ENCODE assay signal across 14 cellular contexts in the genomic region with DNA sequence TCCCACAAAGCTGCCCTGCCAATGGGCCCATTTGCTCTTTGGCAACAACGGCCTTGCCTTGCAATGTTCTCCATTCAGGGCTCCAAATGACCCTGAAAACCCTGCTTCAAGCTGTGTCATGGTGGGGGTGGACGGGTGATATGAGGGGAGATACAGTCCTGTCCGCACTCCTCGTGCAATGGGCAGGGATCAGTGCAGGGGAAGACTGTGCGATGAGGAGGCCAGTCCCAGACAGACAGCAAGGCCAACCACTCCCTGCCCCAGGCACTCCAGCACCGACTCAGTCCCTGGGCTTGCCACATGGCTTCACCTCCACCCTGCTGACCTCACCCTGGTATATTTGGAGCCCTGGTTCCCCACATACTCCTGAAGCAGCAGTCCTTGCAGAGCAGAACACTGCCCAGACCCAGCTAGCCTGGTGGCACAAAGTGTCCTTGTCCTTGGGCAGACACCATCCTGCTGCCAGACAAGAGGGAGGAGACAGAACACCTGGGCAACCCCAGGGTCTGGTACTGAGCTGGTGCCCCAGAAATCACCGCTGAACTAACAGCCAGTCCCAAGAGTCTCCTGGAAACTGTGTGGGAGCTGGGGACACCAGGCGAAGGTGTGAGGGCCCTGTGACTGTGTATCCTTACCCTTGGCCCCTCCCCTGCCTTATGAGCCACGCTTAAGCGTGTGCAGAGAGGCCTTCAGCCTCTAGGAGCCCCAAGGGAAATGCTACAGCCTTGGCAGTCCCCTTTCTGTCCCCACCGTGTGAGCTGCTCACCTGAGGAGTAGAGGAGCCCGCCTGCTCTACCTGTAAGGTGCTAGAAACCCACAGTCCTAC. TPM values are rescaled to one million over a fixed set of nuclear protein-coding genes. Genes with fewer than 3 reads are reported as not detected.
DNase-seq lines count a peak whose midpoint lies in the region; ATAC-seq, FAIRE-seq and TF ChIP-seq lines count a peak whose summit lies in the region.
"Had no signal": no experiment of that assay in that cellular context is flagged by ENCODE, and none has a peak within 500 bp of the region (broad histone marks: within the 10 kb centered on the region; RNA-seq: fewer than 3 reads in every experiment).

No MANE protein-coding gene starts in this region.

- H3K27me3 ChIP-seq in CD4-positive, CD25-positive, alpha-beta regulatory T cell (ENCODE audit: control insufficient read depth, insufficient read depth, low read length), result no peaks in the 10 kb centered on the region
- no peaks in the 10 kb centered on the region for H3K27me3 ChIP-seq in neural progenitor cell
- H3K27me3 ChIP-seq: gastroesophageal sphincter, upper lobe of right lung had no signal

- peaks cover 44% of the 10 kb centered on the region for H3K4me1 ChIP-seq in CD4-positive, CD25-positive, alpha-beta regulatory T cell (ENCODE audit: control insufficient read depth, insufficient read depth, low read length, poor library complexity, severe bottlenecking)
- H3K4me1 ChIP-seq in HEK293 (ENCODE audit: control insufficient read depth, insufficient read depth, low read length) (peaks cover 3% of the 10 kb centered on the region), neural progenitor cell (peaks cover 18% of the 10 kb centered on the region)

- POLR2A ChIA-PET in HEK293 (lab: Yijun Ruan, JAX), result interaction anchor here (0.8 to 1.1 kb wide), 3 partner anchors 8 to 12 kb away, joined by 3 to 4 read pairs (median 3); a partner anchor contains a TSS

- H3K4me3 Mint-ChIP-seq in CD4-positive, CD25-positive, alpha-beta regulatory T cell, result peak overlapping the region in 3 of 4 donors; percentile 43 to 70 (median 59)
- no peak overlapping the region for H3K4me3 Mint-ChIP-seq in central memory CD8-positive, alpha-beta T cell
- H3K4me3 Mint-ChIP-seq in neural progenitor cell, result no peak overlapping the region

- peaks cover 16% of the 10 kb centered on the region for H3F3A ChIP-seq in neural progenitor cell (ENCODE audit: low read depth)

- H3K36me3 ChIP-seq in CD4-positive, CD25-positive, alpha-beta regulatory T cell (ENCODE audit: control insufficient read depth, insufficient read depth, low read length), result peaks cover 34% of the 10 kb centered on the region
- H3K36me3 ChIP-seq in HEK293 (ENCODE audit: control insufficient read depth in 2 of 2, insufficient read depth in 1 of 2, low read length in 2 of 2) (peaks cover 0 to 28% of the 10 kb centered on the region in 2 experiments; a peak in 1 of 3 replicates), neural progenitor cell (no peaks in the 10 kb centered on the region)

- H3K79me2 ChIP-seq in neural progenitor cell (ENCODE audit: low read depth), result peaks cover 68% of the 10 kb centered on the region

- H3K27ac Mint-ChIP-seq in CD4-positive, CD25-positive, alpha-beta regulatory T cell, result peak overlapping the region; percentile 69 to 86 (median 71)
- peak overlapping the region; percentile 79 for H3K27ac Mint-ChIP-seq in central memory CD8-positive, alpha-beta T cell (ENCODE audit: low read depth)
- H3K27ac Mint-ChIP-seq in neural progenitor cell, result peak overlapping the region; percentile 57

- DNase-seq in CD4-positive, CD25-positive, alpha-beta regulatory T cell, result no peak
- no peak for DNase-seq in central memory CD8-positive, alpha-beta T cell (ENCODE audit: low spot score in 2 of 2)
- DNase-seq in neural progenitor cell (ENCODE audit: low spot score) (no peak), HTR-8/SVneo (ENCODE audit: insufficient read length, low spot score) (no peak)
- DNase-seq in activated CD4-positive, CD25-positive, alpha-beta regulatory T cell (lab: John Stamatoyannopoulos, UW), result no peak
- DNase-seq: DMS 273 treated with DMSO at 0.1 percent for 48 hours; NCI-H187; RPMI8226; stimulated activated CD4-positive, alpha-beta T cell treated with anti-CD3 and anti-CD28 coated beads, Interleukin-4, amount 100 ng/mL, for 24 hours; upper lobe of right lung had no signal

- H3K4me1 Mint-ChIP-seq in CD4-positive, CD25-positive, alpha-beta regulatory T cell, result peaks cover 5 to 71% (median 48%) of the 10 kb centered on the region in 4 donors
- H3K4me1 Mint-ChIP-seq in central memory CD8-positive, alpha-beta T cell, result peaks cover 52% of the 10 kb centered on the region
- H3K4me1 Mint-ChIP-seq in neural progenitor cell, result peaks cover 27% of the 10 kb centered on the region

- TF ChIP-seq CTCF in HEK293 (tag by site-specific recombination; IDR thresholded peaks at IDR 0.05) (no peak), neural progenitor cell (IDR thresholded peaks at IDR 0.05) (no peak)

- H3K27me3 Mint-ChIP-seq in CD4-positive, CD25-positive, alpha-beta regulatory T cell, result peaks cover 4% of the 10 kb centered on the region
- no peaks in the 10 kb centered on the region for H3K27me3 Mint-ChIP-seq in central memory CD8-positive, alpha-beta T cell
- peaks cover 4% of the 10 kb centered on the region for H3K27me3 Mint-ChIP-seq in neural progenitor cell (ENCODE audit: insufficient read depth, low read depth)

- CTCF ChIA-PET in HEK293 (lab: Yijun Ruan, JAX), result interaction anchor here (0.7 kb wide), 1 partner anchor 250 kb away, joined by 3 read pairs; no protein-coding TSS in a partner anchor

- peaks cover 0 to 2% (median 0%) of the 10 kb centered on the region in 7 donors for H3K9me3 Mint-ChIP-seq in CD4-positive, CD25-positive, alpha-beta regulatory T cell
- no peaks in the 10 kb centered on the region for H3K9me3 Mint-ChIP-seq in central memory CD8-positive, alpha-beta T cell
- no peaks in the 10 kb centered on the region for H3K9me3 Mint-ChIP-seq in neural progenitor cell

- peak overlapping the region; percentile 16 for H3K27ac ChIP-seq in CD4-positive, CD25-positive, alpha-beta regulatory T cell (ENCODE audit: insufficient read depth, low read length, poor library complexity, severe bottlenecking)
- H3K27ac ChIP-seq in HEK293 (ENCODE audit: extremely low read depth, low read depth, low read length) (no peak overlapping the region), neural progenitor cell (no peak overlapping the region)
- H3K27ac ChIP-seq: upper lobe of right lung had no signal

- H3K4me3 ChIP-seq in CD4-positive, CD25-positive, alpha-beta regulatory T cell (ENCODE audit: low read depth, low read length), result no peak overlapping the region
- H3K4me3 ChIP-seq in HEK293 (ENCODE audit: low read depth, low read length), result no peak overlapping the region
- H3K4me3 ChIP-seq in neural progenitor cell, result no peak overlapping the region
- H3K4me3 ChIP-seq: gastroesophageal sphincter, upper lobe of right lung had no signal

- peaks cover 85% of the 10 kb centered on the region for H4K20me1 ChIP-seq in neural progenitor cell (ENCODE audit: low read depth)

- peak overlapping the region; percentile 27 for H3K9ac ChIP-seq in neural progenitor cell

- no peak for FAIRE-seq in HTR-8/SVneo (lab: Jason Lieb, UNC)

- ATAC-seq in CD4-positive, CD25-positive, alpha-beta regulatory T cell (ENCODE audit: low read depth in 2 of 2), result no peak
- no peak for ATAC-seq in central memory CD8-positive, alpha-beta T cell (replicated peaks; ENCODE audit: extremely low read depth, poor library complexity, severe bottlenecking)
- ATAC-seq in GM19324 (IDR thresholded peaks at IDR 0.05; ENCODE audit: low FRiP score, unreplicated experiment) (no peak), HG02623 (IDR thresholded peaks at IDR 0.05; ENCODE audit: unreplicated experiment) (no peak)
- ATAC-seq: upper lobe of right lung had no signal

- H3K36me3 Mint-ChIP-seq in CD4-positive, CD25-positive, alpha-beta regulatory T cell, result peaks cover 9% of the 10 kb centered on the region
- peaks cover 48% of the 10 kb centered on the region for H3K36me3 Mint-ChIP-seq in central memory CD8-positive, alpha-beta T cell (ENCODE audit: insufficient read depth)
- peaks cover 4% of the 10 kb centered on the region for H3K36me3 Mint-ChIP-seq in neural progenitor cell

- no peak overlapping the region for H2AFZ ChIP-seq in neural progenitor cell (replicated peaks)

- H3K9me3 ChIP-seq in CD4-positive, CD25-positive, alpha-beta regulatory T cell (ENCODE audit: control insufficient read depth in 2 of 2, low read length in 2 of 2), result no peaks in the 10 kb centered on the region
- H3K9me3 ChIP-seq in HEK293 (ENCODE audit: control insufficient read depth, insufficient read depth, low read depth, low read length), result no peaks in the 10 kb centered on the region
- H3K9me3 ChIP-seq in neural progenitor cell (ENCODE audit: low read depth), result no peaks in the 10 kb centered on the region
- H3K9me3 ChIP-seq: gastroesophageal sphincter, upper lobe of right lung had no signal

- no peak overlapping the region for H3K4me2 ChIP-seq in neural progenitor cell

TF ChIP-seq in HEK293, 187 proteins besides CTCF, POLR2A, EP300 and RAD21:
- no peak for TF ChIP-seq ZNF302 (tag by site-specific recombination; IDR thresholded peaks at IDR 0.05; ENCODE audit: low read depth)
- TF ChIP-seq, protein P1, sequence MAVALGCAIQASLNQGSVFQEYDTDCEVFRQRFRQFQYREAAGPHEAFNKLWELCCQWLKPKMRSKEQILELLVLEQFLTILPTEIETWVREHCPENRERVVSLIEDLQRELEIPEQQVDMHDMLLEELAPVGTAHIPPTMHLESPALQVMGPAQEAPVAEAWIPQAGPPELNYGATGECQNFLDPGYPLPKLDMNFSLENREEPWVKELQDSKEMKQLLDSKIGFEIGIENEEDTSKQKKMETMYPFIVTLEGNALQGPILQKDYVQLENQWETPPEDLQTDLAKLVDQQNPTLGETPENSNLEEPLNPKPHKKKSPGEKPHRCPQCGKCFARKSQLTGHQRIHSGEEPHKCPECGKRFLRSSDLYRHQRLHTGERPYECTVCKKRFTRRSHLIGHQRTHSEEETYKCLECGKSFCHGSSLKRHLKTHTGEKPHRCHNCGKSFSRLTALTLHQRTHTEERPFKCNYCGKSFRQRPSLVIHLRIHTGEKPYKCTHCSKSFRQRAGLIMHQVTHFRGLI (tag by site-specific recombination; IDR thresholded peaks at IDR 0.05), result peak; percentile 59; the same call in 1 of the 2 replicates
- peak; percentile 18; the same call in 1 of the 2 replicates for TF ChIP-seq ZBTB20 (tag by site-specific recombination; IDR thresholded peaks at IDR 0.05)
- peak; percentile 24; the same call in 1 of the 2 replicates for TF ChIP-seq ZNF600 (tag by site-specific recombination; IDR thresholded peaks at IDR 0.05)
- TF ChIP-seq FEZF1 (tag by site-specific recombination; IDR thresholded peaks at IDR 0.05), result no peak

RNA-seq across cellular contexts. Expression of a gene that starts 9.1 kb away (rescaled TPM):
- 93.1 TPM for total RNA-seq in CD4-positive, CD25-positive, alpha-beta regulatory T cell
- 10 to 100 TPM; 19.0 to 28.5 (median 24.6) TPM for polyA plus RNA-seq in CD4-positive, CD25-positive, alpha-beta regulatory T cell
- total RNA-seq in neural progenitor cell (ENCODE audit: low replicate concordance), result 16.4 and 24.8 TPM in 2 replicates

RNA-seq across cellular contexts. Expression of a gene that starts 39.1 kb away (rescaled TPM):
- 57.2 TPM for total RNA-seq in CD4-positive, CD25-positive, alpha-beta regulatory T cell
- 10 to 100 TPM in 1 of 4 donors, 1 to 10 TPM in 3; 4.8 to 13.7 (median 8.4) TPM for polyA plus RNA-seq in CD4-positive, CD25-positive, alpha-beta regulatory T cell
- total RNA-seq in neural progenitor cell (ENCODE audit: low replicate concordance), result 5.5 and 13.7 TPM in 2 replicates

RNA-seq across cellular contexts. Expression of a gene that starts 46.6 kb away (rescaled TPM):
- total RNA-seq in CD4-positive, CD25-positive, alpha-beta regulatory T cell, result 62.5 TPM
- polyA plus RNA-seq in CD4-positive, CD25-positive, alpha-beta regulatory T cell, result 1 to 10 TPM; 2.9 to 4.6 (median 3.9) TPM
- total RNA-seq in neural progenitor cell (ENCODE audit: low replicate concordance), result 7.4 and 8.6 TPM in 2 replicates

Comparison
In these comparisons a context has a peak if more than half of its experiments do, and no peak if none do; other contexts are left out.
1. H3K4me3 Mint-ChIP-seq: peak in CD4-positive, CD25-positive, alpha-beta regulatory T cell (3 of 4); none in central memory CD8-positive, alpha-beta T cell (single experiment) and neural progenitor cell (single experiment).
2. Peak in every context shown above with its lines, with median percentiles within 50 percentile points of each other: H3K27ac Mint-ChIP-seq.